ENCODE assay signal across 1 cellular context in the genomic region with DNA sequence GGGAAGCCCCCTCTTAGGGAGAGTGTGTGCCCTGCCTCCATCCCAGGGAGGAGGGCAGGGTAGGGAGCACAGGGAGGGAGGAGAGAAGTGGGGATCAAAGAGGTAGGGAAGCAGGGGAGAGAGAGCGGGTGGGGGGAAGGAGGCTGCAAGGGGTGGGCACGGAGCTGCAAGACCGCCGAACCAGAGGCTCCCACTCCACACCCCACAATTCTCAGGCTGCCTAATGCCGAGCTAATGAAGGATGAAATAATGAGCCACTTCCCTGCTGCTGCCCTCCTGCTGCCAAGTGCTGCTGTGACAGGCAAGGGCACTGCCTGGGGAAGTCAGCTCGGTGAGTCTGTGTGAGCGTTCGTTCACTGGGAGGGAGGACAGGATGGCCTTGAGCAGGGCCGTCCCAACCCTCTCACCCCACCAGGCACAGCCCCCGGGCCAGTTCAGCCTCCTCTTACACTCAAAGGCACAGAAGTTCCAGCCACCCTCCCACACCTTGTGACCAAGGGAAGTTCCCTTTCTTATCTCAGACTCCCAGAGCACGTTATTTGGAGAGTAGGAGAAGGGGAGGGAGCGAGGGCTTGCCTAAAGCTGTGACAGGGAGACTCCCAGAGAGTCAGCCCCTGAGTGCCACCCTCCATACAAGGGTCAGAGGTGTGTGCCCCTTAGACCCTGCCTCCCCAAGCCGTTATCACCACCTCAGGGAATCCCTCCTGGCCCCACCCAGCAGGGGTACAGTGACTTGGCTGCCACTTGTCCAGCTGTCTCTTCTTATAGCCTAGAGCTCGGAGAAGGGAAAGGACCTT.
TF ChIP-seq lines count a peak whose summit lies in the region.

No MANE protein-coding gene starts in this region.

TF ChIP-seq in HepG2, 621 proteins besides CTCF, POLR2A, EP300 and RAD21 (continued from another document and continues in another):
- TF ChIP-seq ZNF784 (CRISPR knock-in tag; IDR thresholded peaks at IDR 0.05; ENCODE audit: borderline replicate concordance): no peak
- 0 out of 2 replicates have a peak, but pooled peaks have one; percentile 22 for TF ChIP-seq RXRA (CRISPR knock-in tag; IDR thresholded peaks at IDR 0.05)
- 0 out of 2 replicates have a peak, but pooled peaks have one; percentile 37 for TF ChIP-seq FOXC1 (CRISPR knock-in tag; IDR thresholded peaks at IDR 0.05; ENCODE audit: borderline replicate concordance)
- no peak for TF ChIP-seq ZNF776 (CRISPR knock-in tag; IDR thresholded peaks at IDR 0.05)
- TF ChIP-seq EHMT2 (IDR thresholded peaks at IDR 0.05; ENCODE audit: borderline replicate concordance, low read depth, low read length): no peak
- peak; percentile 40 for TF ChIP-seq SAP130 (CRISPR knock-in tag; IDR thresholded peaks at IDR 0.05; ENCODE audit: low read depth)
- TF ChIP-seq TRIM24 (CRISPR knock-in tag; IDR thresholded peaks at IDR 0.05): no peak
- no peak for TF ChIP-seq RBFOX2 (IDR thresholded peaks at IDR 0.05; ENCODE audit: low read depth, low read length)
- TF ChIP-seq PITX1 (CRISPR knock-in tag; IDR thresholded peaks at IDR 0.05): no peak
- peak; percentile 46 for TF ChIP-seq ZNF687 (CRISPR knock-in tag; IDR thresholded peaks at IDR 0.05)
- TF ChIP-seq, protein P1, sequence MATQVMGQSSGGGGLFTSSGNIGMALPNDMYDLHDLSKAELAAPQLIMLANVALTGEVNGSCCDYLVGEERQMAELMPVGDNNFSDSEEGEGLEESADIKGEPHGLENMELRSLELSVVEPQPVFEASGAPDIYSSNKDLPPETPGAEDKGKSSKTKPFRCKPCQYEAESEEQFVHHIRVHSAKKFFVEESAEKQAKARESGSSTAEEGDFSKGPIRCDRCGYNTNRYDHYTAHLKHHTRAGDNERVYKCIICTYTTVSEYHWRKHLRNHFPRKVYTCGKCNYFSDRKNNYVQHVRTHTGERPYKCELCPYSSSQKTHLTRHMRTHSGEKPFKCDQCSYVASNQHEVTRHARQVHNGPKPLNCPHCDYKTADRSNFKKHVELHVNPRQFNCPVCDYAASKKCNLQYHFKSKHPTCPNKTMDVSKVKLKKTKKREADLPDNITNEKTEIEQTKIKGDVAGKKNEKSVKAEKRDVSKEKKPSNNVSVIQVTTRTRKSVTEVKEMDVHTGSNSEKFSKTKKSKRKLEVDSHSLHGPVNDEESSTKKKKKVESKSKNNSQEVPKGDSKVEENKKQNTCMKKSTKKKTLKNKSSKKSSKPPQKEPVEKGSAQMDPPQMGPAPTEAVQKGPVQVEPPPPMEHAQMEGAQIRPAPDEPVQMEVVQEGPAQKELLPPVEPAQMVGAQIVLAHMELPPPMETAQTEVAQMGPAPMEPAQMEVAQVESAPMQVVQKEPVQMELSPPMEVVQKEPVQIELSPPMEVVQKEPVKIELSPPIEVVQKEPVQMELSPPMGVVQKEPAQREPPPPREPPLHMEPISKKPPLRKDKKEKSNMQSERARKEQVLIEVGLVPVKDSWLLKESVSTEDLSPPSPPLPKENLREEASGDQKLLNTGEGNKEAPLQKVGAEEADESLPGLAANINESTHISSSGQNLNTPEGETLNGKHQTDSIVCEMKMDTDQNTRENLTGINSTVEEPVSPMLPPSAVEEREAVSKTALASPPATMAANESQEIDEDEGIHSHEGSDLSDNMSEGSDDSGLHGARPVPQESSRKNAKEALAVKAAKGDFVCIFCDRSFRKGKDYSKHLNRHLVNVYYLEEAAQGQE (IDR thresholded peaks at IDR 0.05; ENCODE audit: borderline replicate concordance in 1 of 2, low read depth in 1 of 2, low read length in 2 of 2): no peak
- TF ChIP-seq TARDBP (CRISPR knock-in tag; IDR thresholded peaks at IDR 0.05): no peak
- no peak for TF ChIP-seq ZNF33B (CRISPR knock-in tag; IDR thresholded peaks at IDR 0.05)
- TF ChIP-seq MBD4 (IDR thresholded peaks at IDR 0.05; ENCODE audit: borderline replicate concordance, low read length): no peak
- TF ChIP-seq TCF7 (IDR thresholded peaks at IDR 0.05; ENCODE audit: low read depth): no peak
- no peak for TF ChIP-seq FOXK2 (IDR thresholded peaks at IDR 0.05)
- TF ChIP-seq ZNF460 (CRISPR knock-in tag; IDR thresholded peaks at IDR 0.05; ENCODE audit: borderline replicate concordance): no peak
- no peak for TF ChIP-seq TBX3 (IDR thresholded peaks at IDR 0.05; ENCODE audit: borderline replicate concordance)
- TF ChIP-seq SMARCE1 (IDR thresholded peaks at IDR 0.05; ENCODE audit: borderline replicate concordance): no peak
- 0 out of 2 replicates have a peak, but pooled peaks have one; percentile 1 for TF ChIP-seq ZNF331 (CRISPR knock-in tag; IDR thresholded peaks at IDR 0.05)
- TF ChIP-seq ZNF276 (CRISPR knock-in tag; IDR thresholded peaks at IDR 0.05; ENCODE audit: low read depth): no peak
- no peak for TF ChIP-seq ZNF513 (CRISPR knock-in tag; conservative IDR thresholded peaks at IDR 0.05)
- no peak for TF ChIP-seq STAT5B (CRISPR knock-in tag; IDR thresholded peaks at IDR 0.05)
- TF ChIP-seq PCBP2 (optimal IDR thresholded peaks at IDR 0.05; ENCODE audit: low read depth, low read length, poor library complexity, severe bottlenecking): peak; percentile 13
- TF ChIP-seq ZBTB2 (CRISPR knock-in tag; IDR thresholded peaks at IDR 0.05; ENCODE audit: low read depth): no peak
- no peak for TF ChIP-seq ATF5 (CRISPR knock-in tag; IDR thresholded peaks at IDR 0.05; ENCODE audit: low read depth)
- TF ChIP-seq, protein P2, sequence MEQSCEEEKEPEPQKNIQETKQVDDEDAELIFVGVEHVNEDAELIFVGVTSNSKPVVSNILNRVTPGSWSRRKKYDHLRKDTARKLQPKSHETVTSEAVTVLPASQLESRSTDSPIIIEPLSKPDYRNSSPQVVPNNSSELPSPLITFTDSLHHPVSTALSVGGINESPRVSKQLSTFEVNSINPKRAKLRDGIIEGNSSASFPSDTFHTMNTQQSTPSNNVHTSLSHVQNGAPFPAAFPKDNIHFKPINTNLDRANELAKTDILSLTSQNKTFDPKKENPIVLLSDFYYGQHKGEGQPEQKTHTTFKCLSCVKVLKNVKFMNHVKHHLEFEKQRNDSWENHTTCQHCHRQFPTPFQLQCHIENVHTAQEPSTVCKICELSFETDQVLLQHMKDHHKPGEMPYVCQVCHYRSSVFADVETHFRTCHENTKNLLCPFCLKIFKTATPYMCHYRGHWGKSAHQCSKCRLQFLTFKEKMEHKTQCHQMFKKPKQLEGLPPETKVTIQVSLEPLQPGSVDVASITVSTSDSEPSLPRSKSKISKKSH (CRISPR knock-in tag; IDR thresholded peaks at IDR 0.05; ENCODE audit: borderline replicate concordance): no peak
- no peak for TF ChIP-seq ZNF451 (CRISPR knock-in tag; IDR thresholded peaks at IDR 0.05)
- TF ChIP-seq SCMH1 (CRISPR knock-in tag; IDR thresholded peaks at IDR 0.05; ENCODE audit: borderline replicate concordance): no peak
- TF ChIP-seq TEAD2 (CRISPR knock-in tag; IDR thresholded peaks at IDR 0.05): no peak
- no peak for TF ChIP-seq BRCA1 (CRISPR knock-in tag; IDR thresholded peaks at IDR 0.05)
- TF ChIP-seq ZNF567 (CRISPR knock-in tag; IDR thresholded peaks at IDR 0.05; ENCODE audit: borderline replicate concordance): no peak
- TF ChIP-seq RXRB (CRISPR knock-in tag; IDR thresholded peaks at IDR 0.05; ENCODE audit: borderline replicate concordance): 0 out of 2 replicates have a peak, but pooled peaks have one; percentile 27
- TF ChIP-seq ZFYVE20 (CRISPR knock-in tag; IDR thresholded peaks at IDR 0.05; ENCODE audit: borderline replicate concordance, low read depth): no peak
- no peak for TF ChIP-seq FUBP1 (CRISPR knock-in tag; IDR thresholded peaks at IDR 0.05; ENCODE audit: borderline replicate concordance)
- no peak for TF ChIP-seq MLLT10 (CRISPR knock-in tag; IDR thresholded peaks at IDR 0.05)
- no peak for TF ChIP-seq ZNF724P (CRISPR knock-in tag; IDR thresholded peaks at IDR 0.05; ENCODE audit: borderline replicate concordance)
- no peak for TF ChIP-seq TFAP4 (IDR thresholded peaks at IDR 0.05; ENCODE audit: borderline replicate concordance, low read depth)
- no peak for TF ChIP-seq SIN3A (IDR thresholded peaks at IDR 0.05; ENCODE audit: borderline replicate concordance, low read depth, low read length)
